17 cellular contexts compared by ENCODE assay signal in the genomic region with DNA sequence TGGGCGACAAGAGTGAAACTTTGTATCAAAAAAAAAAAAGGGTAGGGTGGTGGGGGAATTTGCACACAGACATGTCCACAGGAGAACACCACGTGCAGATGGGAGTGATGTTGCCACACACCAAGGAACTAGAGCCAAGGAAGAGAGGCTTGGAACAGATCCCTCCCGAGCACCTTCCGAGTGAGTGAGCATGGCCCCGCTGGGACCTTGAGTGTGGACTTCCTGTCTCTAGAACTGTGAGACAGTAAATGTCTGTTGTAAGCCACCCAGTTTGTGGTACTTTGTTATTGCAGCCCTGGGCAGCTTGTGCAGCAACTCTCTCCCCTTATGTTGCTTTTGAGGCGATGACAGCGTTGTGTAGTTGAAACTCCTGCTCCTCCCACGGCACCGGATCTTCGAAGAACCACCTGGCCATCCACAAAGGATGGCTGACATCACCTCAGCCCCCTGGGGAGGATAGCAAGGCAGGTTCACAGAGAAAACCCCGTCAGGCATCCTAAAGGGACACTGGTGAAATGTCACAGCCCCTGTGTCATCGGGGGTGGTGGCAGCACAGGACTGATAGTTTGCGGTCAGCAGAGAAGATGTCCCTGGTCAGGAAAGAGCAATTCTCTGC. TPM values are rescaled to one million over a fixed set of nuclear protein-coding genes. Genes with fewer than 3 reads are reported as not detected.
A peak's percentile ranks its signal among the peaks of the same experiment; 100 is the strongest.
DNase-seq lines count a peak whose midpoint lies in the region; ATAC-seq, FAIRE-seq and TF ChIP-seq lines count a peak whose summit lies in the region.
"Had no signal": no experiment of that assay in that cellular context is flagged by ENCODE, and none has a peak within 500 bp of the region (broad histone marks: within the 10 kb centered on the region; RNA-seq: fewer than 3 reads in every experiment).

No MANE protein-coding gene starts in this region.

- no peak overlapping the region for H3K27ac Mint-ChIP-seq in GM23338
- H3K27ac Mint-ChIP-seq in astrocyte (ENCODE audit: unreplicated experiment), result no peak overlapping the region
- no peak overlapping the region for H3K27ac Mint-ChIP-seq in activated CD4-positive, alpha-beta memory T cell treated with anti-CD3 and anti-CD28 coated beads for 36 hours
- no peak overlapping the region for H3K27ac Mint-ChIP-seq in CD4-positive, alpha-beta T cell
- H3K27ac Mint-ChIP-seq: activated naive CD8-positive, alpha-beta T cell treated with anti-CD3 and anti-CD28 coated beads, Interleukin-2, amount 10 ng/mL, durations not matched to agents 7 days and 5 days had no signal

- ATAC-seq in GM23338 (no peak), right lobe of liver (peak; percentile 55 to 75 (median 70))
- ATAC-seq in CD4-positive, alpha-beta T cell (ENCODE audit: poor library complexity), result no peak
- ATAC-seq: Right ventricle myocardium inferior had no signal

- H3K79me2 ChIP-seq in GM23338 (replicated peaks; ENCODE audit: insufficient read depth) (no peaks in the 10 kb centered on the region), astrocyte (ENCODE audit: insufficient read depth, low read length) (no peaks in the 10 kb centered on the region)
- H3K79me2 ChIP-seq: parathyroid adenoma had no signal

- H3F3A ChIP-seq in GM23338 (replicated peaks; ENCODE audit: low read depth), result 0 out of 2 replicates have a peak, but pooled peaks cover 5% of the 10 kb centered on the region

- H3K27me3 Mint-ChIP-seq in GM23338 (ENCODE audit: insufficient read depth, low read depth, poor library complexity) (peaks cover 11% of the 10 kb centered on the region), astrocyte (ENCODE audit: low read depth, unreplicated experiment) (peaks cover 2% of the 10 kb centered on the region)
- H3K27me3 Mint-ChIP-seq in activated CD4-positive, alpha-beta memory T cell treated with anti-CD3 and anti-CD28 coated beads for 36 hours, result peaks cover 1% of the 10 kb centered on the region
- H3K27me3 Mint-ChIP-seq in CD4-positive, alpha-beta T cell, result peaks cover 12% of the 10 kb centered on the region

- no peaks in the 10 kb centered on the region for H3K9me3 ChIP-seq in A673 (ENCODE audit: low read depth, low read length, poor library complexity, severe bottlenecking)
- H3K9me3 ChIP-seq in astrocyte (ENCODE audit: insufficient read depth, low read depth, low read length), result no peaks in the 10 kb centered on the region
- H3K9me3 ChIP-seq in right lobe of liver, result no peaks in the 10 kb centered on the region
- no peaks in the 10 kb centered on the region for H3K9me3 ChIP-seq in CD4-positive, alpha-beta T cell (ENCODE audit: control insufficient read depth, low read length)

- peak overlapping the region; percentile 6; the same call in 1 of the 2 replicates for H2AFZ ChIP-seq in GM23338
- no peak overlapping the region for H2AFZ ChIP-seq in astrocyte (ENCODE audit: low read depth, low read length)
- H2AFZ ChIP-seq: parathyroid adenoma had no signal

- H3K4me1 Mint-ChIP-seq in GM23338 (peaks cover 35% of the 10 kb centered on the region), astrocyte (ENCODE audit: low read depth, unreplicated experiment) (peaks cover 35% of the 10 kb centered on the region)
- H3K4me1 Mint-ChIP-seq in activated CD4-positive, alpha-beta memory T cell treated with anti-CD3 and anti-CD28 coated beads for 36 hours (ENCODE audit: low read depth), result peaks cover 6% of the 10 kb centered on the region
- no peaks in the 10 kb centered on the region for H3K4me1 Mint-ChIP-seq in CD4-positive, alpha-beta T cell (ENCODE audit: low read depth)

- H3K4me3 Mint-ChIP-seq in GM23338, result no peak overlapping the region
- no peak overlapping the region for H3K4me3 Mint-ChIP-seq in astrocyte (ENCODE audit: unreplicated experiment)
- H3K4me3 Mint-ChIP-seq in activated CD4-positive, alpha-beta memory T cell treated with anti-CD3 and anti-CD28 coated beads for 36 hours, result no peak overlapping the region
- H3K4me3 Mint-ChIP-seq in CD4-positive, alpha-beta T cell, result no peak overlapping the region
- H3K4me3 Mint-ChIP-seq: activated naive CD8-positive, alpha-beta T cell treated with anti-CD3 and anti-CD28 coated beads, Interleukin-2, amount 10 ng/mL, durations not matched to agents 7 days and 5 days had no signal

- H3K36me3 Mint-ChIP-seq in GM23338 (ENCODE audit: low read depth) (peaks cover under 1% of the 10 kb centered on the region; the same call in 1 of the 3 replicates), astrocyte (ENCODE audit: low read depth, unreplicated experiment) (no peaks in the 10 kb centered on the region)
- no peaks in the 10 kb centered on the region for H3K36me3 Mint-ChIP-seq in activated CD4-positive, alpha-beta memory T cell treated with anti-CD3 and anti-CD28 coated beads for 36 hours
- no peaks in the 10 kb centered on the region for H3K36me3 Mint-ChIP-seq in CD4-positive, alpha-beta T cell (ENCODE audit: low read depth)
- H3K36me3 Mint-ChIP-seq: activated naive CD8-positive, alpha-beta T cell treated with anti-CD3 and anti-CD28 coated beads, Interleukin-2, amount 10 ng/mL, durations not matched to agents 7 days and 5 days had no signal

- H3K4me2 ChIP-seq in GM23338 (no peak overlapping the region), astrocyte (ENCODE audit: low read length) (no peak overlapping the region)

- intact Hi-C loops in A673 (cut with micrococcal nuclease; ENCODE audit: unreplicated experiment), result no loop called here
- intact Hi-C loops in right lobe of liver (cut with DNase I), result no loop called here
- intact Hi-C loops in activated CD4-positive, alpha-beta memory T cell treated with anti-CD3 and anti-CD28 coated beads for 36 hours (cut with micrococcal nuclease), result no loop called here
- intact Hi-C loops in CD4-positive, alpha-beta T cell (cut with DNase I, micrococcal nuclease), result no loop called here

- POLR2A ChIA-PET in A673 (lab: Charles Lee; ENCODE audit: low non-redundant PET), result no interaction called here
- POLR2A ChIA-PET in activated CD4-positive, alpha-beta memory T cell treated with anti-CD3 and anti-CD28 coated beads for 36 hours (lab: Charles Lee), result no interaction called here
- POLR2A ChIA-PET in CD4-positive, alpha-beta T cell (lab: Charles Lee), result no interaction called here

- DNase-seq in A673 (ENCODE audit: low spot score) (peak; percentile 85), GM23338 (ENCODE audit: low spot score) (peak; percentile 41), astrocyte (ENCODE audit: low read depth) (peak; percentile 58), right lobe of liver (peak; percentile 59 to 82 (median 78)), dermis blood vessel endothelial cell (no peak), RKO (ENCODE audit: low spot score) (no peak)
- DNase-seq in activated CD4-positive, alpha-beta memory T cell treated with anti-CD3 and anti-CD28 coated beads for 36 hours, result no peak
- DNase-seq in CD4-positive, alpha-beta T cell, result no peak
- DNase-seq: activated naive CD8-positive, alpha-beta T cell treated with anti-CD3 and anti-CD28 coated beads, Interleukin-2, amount 10 ng/mL, durations not matched to agents 7 days and 5 days; GF-D8; KG1; NCI-H226; stimulated activated CD4-positive, alpha-beta T cell treated with anti-CD3 and anti-CD28 coated beads, Interleukin-2, amount 100 ng/mL, for 24 hours; stimulated activated naive CD4-positive, alpha-beta T cell treated with Interleukin-2 at 50 U/mL for 16 hours had no signal

- H3K36me3 ChIP-seq in A673 (ENCODE audit: insufficient read depth, low read length, poor library complexity, severe bottlenecking) (no peaks in the 10 kb centered on the region), GM23338 (ENCODE audit: insufficient read depth) (no peaks in the 10 kb centered on the region), astrocyte (ENCODE audit: insufficient read depth, low read length) (no peaks in the 10 kb centered on the region), right lobe of liver (no peaks in the 10 kb centered on the region)

- H3K27ac ChIP-seq in A673 (ENCODE audit: low read depth, low read length, poor library complexity, severe bottlenecking) (no peak overlapping the region), GM23338 (ENCODE audit: low read depth) (no peak overlapping the region), astrocyte (ENCODE audit: low read depth, low read length) (no peak overlapping the region), right lobe of liver (peak overlapping the region; percentile 68 to 92 (median 85))
- no peak overlapping the region for H3K27ac ChIP-seq in CD4-positive, alpha-beta T cell (ENCODE audit: low read depth, low read length)
- H3K27ac ChIP-seq: C4-2B, parathyroid adenoma had no signal

- BruUV-seq in A673 (replicated peaks; lab: Mats Ljungman, UMichigan), result no TSS peak

- H3K9me3 Mint-ChIP-seq in GM23338 (no peaks in the 10 kb centered on the region; the same call in 1 of the 3 replicates), astrocyte (ENCODE audit: unreplicated experiment) (peaks cover 3% of the 10 kb centered on the region)
- H3K9me3 Mint-ChIP-seq in activated CD4-positive, alpha-beta memory T cell treated with anti-CD3 and anti-CD28 coated beads for 36 hours, result no peaks in the 10 kb centered on the region
- H3K9me3 Mint-ChIP-seq in CD4-positive, alpha-beta T cell, result no peaks in the 10 kb centered on the region
- H3K9me3 Mint-ChIP-seq: activated naive CD8-positive, alpha-beta T cell treated with anti-CD3 and anti-CD28 coated beads, Interleukin-2, amount 10 ng/mL, durations not matched to agents 7 days and 5 days had no signal

- WGBS in right lobe of liver (ENCODE audit: insufficient coverage, low coverage, low lambda C conversion rate, missing lambda C conversion rate), result 41% methylated on average over 12 of the region's 13 CpGs

- H4K20me1 ChIP-seq in GM23338 (replicated peaks; ENCODE audit: insufficient read depth), result no peaks in the 10 kb centered on the region
- no peaks in the 10 kb centered on the region for H4K20me1 ChIP-seq in astrocyte (ENCODE audit: insufficient read depth, low read length)

- H3K4me3 ChIP-seq in A673 (ENCODE audit: low read depth, low read length, poor library complexity, severe bottlenecking) (no peak overlapping the region), GM23338 (no peak overlapping the region), astrocyte (ENCODE audit: insufficient read depth, low read depth, low read length) (no peak overlapping the region), right lobe of liver (peak overlapping the region in 2 of 3 donors; percentile 28 to 35)

- H3K4me1 ChIP-seq in A673 (ENCODE audit: insufficient read depth, low read length, poor library complexity, severe bottlenecking), result peaks cover 35% of the 10 kb centered on the region
- peaks cover 12% of the 10 kb centered on the region for H3K4me1 ChIP-seq in GM23338 (ENCODE audit: insufficient read depth)
- H3K4me1 ChIP-seq in astrocyte (ENCODE audit: insufficient read depth, low read length), result peaks cover 25% of the 10 kb centered on the region
- peaks cover 0 to 35% (median 7%) of the 10 kb centered on the region in 4 donors for H3K4me1 ChIP-seq in right lobe of liver
- H3K4me1 ChIP-seq: parathyroid adenoma had no signal

- no peaks in the 10 kb centered on the region for H3K27me3 ChIP-seq in A673 (replicated peaks; ENCODE audit: insufficient read depth, low read depth, low read length, poor library complexity)
- H3K27me3 ChIP-seq in GM23338 (ENCODE audit: insufficient read depth), result no peaks in the 10 kb centered on the region
- no peaks in the 10 kb centered on the region for H3K27me3 ChIP-seq in astrocyte (ENCODE audit: insufficient read depth, low read length)
- no peaks in the 10 kb centered on the region for H3K27me3 ChIP-seq in right lobe of liver
- no peaks in the 10 kb centered on the region for H3K27me3 ChIP-seq in CD4-positive, alpha-beta T cell (ENCODE audit: control insufficient read depth, insufficient read depth, low read length)

- no peak for TF ChIP-seq POLR2A in right lobe of liver (IDR thresholded peaks at IDR 0.05)

- no peak for TF ChIP-seq CTCF in A673 (conservative IDR thresholded peaks at IDR 0.05; ENCODE audit: low read depth, low read length)
- TF ChIP-seq CTCF in GM23338 (conservative IDR thresholded peaks at IDR 0.05; ENCODE audit: low read depth in 2 of 2), result no peak
- TF ChIP-seq CTCF in astrocyte (IDR thresholded peaks at IDR 0.05; ENCODE audit: insufficient read depth, low read depth, low read length), result no peak
- TF ChIP-seq CTCF in right lobe of liver (IDR thresholded peaks at IDR 0.05), result no peak
- no peak for TF ChIP-seq CTCF in CD4-positive, alpha-beta T cell (IDR thresholded peaks at IDR 0.05)

- H3K9me2 ChIP-seq in GM23338 (ENCODE audit: insufficient read depth), result 0 out of 2 replicates have a peak, but pooled peaks cover 3% of the 10 kb centered on the region

- no peak for FAIRE-seq in astrocyte (lab: Jason Lieb, UNC)

- no peak overlapping the region for H3K9ac ChIP-seq in astrocyte (ENCODE audit: low read length)
- H3K9ac ChIP-seq: parathyroid adenoma had no signal

- CTCF ChIA-PET in A673 (lab: Charles Lee), result no interaction called here
- CTCF ChIA-PET in activated CD4-positive, alpha-beta memory T cell treated with anti-CD3 and anti-CD28 coated beads for 36 hours (lab: Charles Lee), result interaction anchor here (1.5 kb wide), 1 partner anchor 13 kb away, joined by 9 read pairs; no protein-coding TSS in a partner anchor
- CTCF ChIA-PET in CD4-positive, alpha-beta T cell (lab: Charles Lee), result no interaction called here

RNA-seq across cellular contexts. Expression of a gene that starts 54.7 kb away (rescaled TPM):
- total RNA-seq in A673 (2021), result 29.6 and 39.4 TPM in 2 replicates
- 83.1 and 83.9 TPM in 2 replicates for total RNA-seq in GM23338 (2014; rRNA removed; shearing (Covaris generic))
- polyA plus RNA-seq in GM23338 (2016; fragmentation: Nextera tagmentation; extraction: Ambion mirVana), result 23.0 and 30.8 TPM in 2 replicates
- total RNA-seq in astrocyte, result 84.1 and 98.6 TPM in 2 replicates
- total RNA-seq in right lobe of liver, result 10 to 100 TPM; 25.4 to 49.1 (median 28.0) TPM
- total RNA-seq in dermis blood vessel endothelial cell, result 9.2 and 9.4 TPM in 2 replicates
- 10 to 100 TPM; 20.1 to 22.6 TPM for total RNA-seq in activated CD4-positive, alpha-beta memory T cell treated with anti-CD3 and anti-CD28 coated beads for 36 hours
- total RNA-seq in CD4-positive, alpha-beta T cell, result 10 to 100 TPM; 12.1 to 13.3 TPM

Comparison
In these comparisons a context has a peak if more than half of its experiments do, and no peak if none do; other contexts are left out.
1. DNase-seq: peak in A673 (single experiment), GM23338 (single experiment), astrocyte (single experiment) and right lobe of liver (3 of 3); none in dermis blood vessel endothelial cell (single experiment), activated CD4-positive, alpha-beta memory T cell treated with anti-CD3 and anti-CD28 coated beads for 36 hours (single experiment), RKO (single experiment) and CD4-positive, alpha-beta T cell (0 of 10).
2. H3K27ac ChIP-seq: peak in right lobe of liver (3 of 3); none in A673 (single experiment), GM23338 (single experiment), astrocyte (single experiment) and CD4-positive, alpha-beta T cell (single experiment).
3. H3K4me3 ChIP-seq: peak in right lobe of liver (2 of 3); none in A673 (single experiment), GM23338 (single experiment) and astrocyte (single experiment).
4. ATAC-seq: peak in right lobe of liver (4 of 4); none in GM23338 (single experiment) and CD4-positive, alpha-beta T cell (single experiment).